10 cellular contexts compared by ENCODE assay signal in genomic region chr1:46411601-46412341, GRCh38. TPM values are rescaled to one million over a fixed set of nuclear protein-coding genes. Genes with fewer than 3 reads are reported as not detected.
A peak's percentile ranks its signal among the peaks of the same experiment; 100 is the strongest.
DNase-seq lines count a peak whose midpoint lies in the region; ATAC-seq and TF ChIP-seq lines count a peak whose summit lies in the region.
"Had no signal": no experiment of that assay in that cellular context is flagged by ENCODE, and none has a peak within 500 bp of the region (broad histone marks: within the 10 kb centered on the region; RNA-seq: fewer than 3 reads in every experiment).

No MANE protein-coding gene starts in this region.

- no peaks in the 10 kb centered on the region for H3K4me1 ChIP-seq in PC-9 (replicated peaks; ENCODE audit: insufficient read depth)

- H3K4me3 ChIP-seq in PC-9 (no peak overlapping the region), fibroblast of pulmonary artery (replicated peaks; ENCODE audit: low read depth, low read length) (no peak overlapping the region)

- H3K9me3 ChIP-seq in PC-9 (ENCODE audit: insufficient read depth, low read depth), result no peaks in the 10 kb centered on the region

- POLR2A ChIA-PET in PC-9 (lab: Charles Lee; ENCODE audit: unreplicated experiment), result no interaction called here

- no peak overlapping the region for H3K27ac ChIP-seq in PC-9

- BruUV-seq in PC-9 (replicated peaks; lab: Mats Ljungman, UMichigan), result no TSS peak

- H3K4me2 ChIP-seq in PC-9, result no peak overlapping the region

- no peak overlapping the region for H3K4me3 Mint-ChIP-seq in stimulated activated effector memory CD8-positive, alpha-beta T cell treated with anti-CD3 and anti-CD28 coated beads, Interleukin-12 subunit alpha, Interleukin-12 subunit beta, amount 100 ng/mL, for 72 hours

- H3K36me3 Mint-ChIP-seq in stimulated activated effector memory CD8-positive, alpha-beta T cell treated with anti-CD3 and anti-CD28 coated beads, Interleukin-12 subunit alpha, Interleukin-12 subunit beta, amount 100 ng/mL, for 72 hours, result no peaks in the 10 kb centered on the region

- no peaks in the 10 kb centered on the region for H3F3A ChIP-seq in PC-9 (ENCODE audit: insufficient read depth, low read depth)

- CTCF ChIA-PET in PC-9 (lab: Charles Lee), result no interaction called here

- H3K36me3 ChIP-seq in PC-9 (ENCODE audit: low read depth), result no peaks in the 10 kb centered on the region

- no peaks in the 10 kb centered on the region for H3K9me2 ChIP-seq in PC-9 (ENCODE audit: insufficient read depth)

- peak overlapping the region; percentile 56 for H3K27ac Mint-ChIP-seq in stimulated activated effector memory CD8-positive, alpha-beta T cell treated with anti-CD3 and anti-CD28 coated beads, Interleukin-12 subunit alpha, Interleukin-12 subunit beta, amount 100 ng/mL, for 72 hours

- H4K20me1 ChIP-seq in PC-9 (ENCODE audit: insufficient read depth), result no peaks in the 10 kb centered on the region

- no peak for ATAC-seq in stimulated activated effector memory CD8-positive, alpha-beta T cell treated with anti-CD3 and anti-CD28 coated beads, Interleukin-12 subunit alpha, Interleukin-12 subunit beta, amount 100 ng/mL, for 72 hours
- ATAC-seq in HG02798 (IDR thresholded peaks at IDR 0.05; ENCODE audit: poor library complexity, unreplicated experiment), result no peak

- peaks cover 39% of the 10 kb centered on the region for H3K4me1 Mint-ChIP-seq in stimulated activated effector memory CD8-positive, alpha-beta T cell treated with anti-CD3 and anti-CD28 coated beads, Interleukin-12 subunit alpha, Interleukin-12 subunit beta, amount 100 ng/mL, for 72 hours

- TF ChIP-seq CTCF in PC-9 (conservative IDR thresholded peaks at IDR 0.05) (peak; percentile 65), fibroblast of pulmonary artery (IDR thresholded peaks at IDR 0.05; ENCODE audit: low read length, missing control alignments) (peak; percentile 24)

- H2AFZ ChIP-seq in PC-9, result no peak overlapping the region

- H3K79me2 ChIP-seq in PC-9 (ENCODE audit: low read depth), result no peaks in the 10 kb centered on the region

- H3K9me3 Mint-ChIP-seq in stimulated activated effector memory CD8-positive, alpha-beta T cell treated with anti-CD3 and anti-CD28 coated beads, Interleukin-12 subunit alpha, Interleukin-12 subunit beta, amount 100 ng/mL, for 72 hours, result no peaks in the 10 kb centered on the region

- intact Hi-C loops in PC-9 (cut with micrococcal nuclease; ENCODE audit: unreplicated experiment), result no loop called here

- H3K27me3 ChIP-seq in PC-9 (ENCODE audit: insufficient read depth, low read depth), result no peaks in the 10 kb centered on the region

- peak; percentile 39 for DNase-seq in stimulated activated CD4-positive, alpha-beta T cell treated with anti-CD3 and anti-CD28 coated beads, Interleukin-15, amount 100 ng/mL, for 24 hours
- DNase-seq in stimulated activated CD4-positive, alpha-beta T cell treated with anti-CD3 and anti-CD28 coated beads, Interleukin-12 subunit alpha, Interleukin-12 subunit beta, amount 100 ng/mL, for 4 hours, result no peak
- DNase-seq in PC-9 (no peak), fibroblast of pulmonary artery (ENCODE audit: low read depth) (no peak), SHP77 treated with DMSO at 0.1 percent for 48 hours (lab: John Stamatoyannopoulos, UW) (no peak), NCI-H2171 treated with DMSO at 0.1 percent for 48 hours (lab: John Stamatoyannopoulos, UW) (no peak)
- peak in 1 of 2 donors; percentile 61 for DNase-seq in stimulated activated effector memory CD8-positive, alpha-beta T cell treated with anti-CD3 and anti-CD28 coated beads, Interleukin-12 subunit alpha, Interleukin-12 subunit beta, amount 100 ng/mL, for 72 hours (ENCODE audit: low spot score in 2 of 2)
- DNase-seq: NCI-H1092 treated with DMSO at 0.1 percent for 48 hours had no signal

RNA-seq across cellular contexts. Expression of gene FAAH, which starts 17.7 kb away (rescaled TPM):
- total RNA-seq in PC-9 (2021), result 19.1 and 23.8 TPM in 2 replicates
- total RNA-seq: RPMI7951 had no signal
